34 cellular contexts compared by ENCODE assay signal in genomic region chr17:1898872-1899271, GRCh38.
"Had no signal": no experiment of that assay in that cellular context is flagged by ENCODE, and none has a peak within 500 bp of the region (broad histone marks: within the 10 kb centered on the region; RNA-seq: fewer than 3 reads in every experiment).

No MANE protein-coding gene starts in this region.

- DNase-seq: activated CD4-positive, alpha-beta T cell treated with anti-CD3 and anti-CD28 coated beads for 1 hour; activated CD4-positive, alpha-beta T cell treated with anti-CD3 and anti-CD28 coated beads, Interleukin-2, amount 10 ng/mL, durations not matched to agents 24 days and 14 days; activated CD4-positive, alpha-beta T cell treated with anti-CD3 and anti-CD28 coated beads, Interleukin-2, amount 50 U/mL, for 4 hours; activated CD4-positive, CD25-positive, alpha-beta regulatory T cell; activated CD8-positive, alpha-beta T cell treated with anti-CD3 and anti-CD28 coated beads for 36 hours; activated effector memory CD4-positive, alpha-beta T cell treated with anti-CD3 and anti-CD28 coated beads, Interleukin-2, amount 50 U/mL, for 16 hours; activated naive CD4-positive, alpha-beta T cell; activated naive CD4-positive, alpha-beta T cell treated with anti-CD3 and anti-CD28 coated beads, Interleukin-2, amount 50 U/mL, for 16 hours; activated naive CD8-positive, alpha-beta T cell treated with anti-CD3 and anti-CD28 coated beads for 36 hours; activated T-cell treated with anti-CD3 and anti-CD28 coated beads, Interleukin-2, amount 50 U/mL, for 1 hour; activated T-cell treated with anti-CD3 and anti-CD28 coated beads, Interleukin-2, amount 50 U/mL, for 72 hours; amniotic stem cell; cerebellar nuclear complex; MM.1S; NCI-H1092 treated with DMSO at 0.1 percent for 48 hours; NCI-H146; NCI-H187; NCI-H2029 treated with DMSO at 0.1 percent for 48 hours; NCI-H2107; NCI-H2171; NCI-H226; NCI-H446 treated with DMSO at 0.1 percent for 48 hours; NCI-H524; SHP77 treated with DMSO at 0.1 percent for 48 hours; SW 1271; T-helper 1 cell; T-helper 2 cell; T-helper 9 cell; WERI-Rb-1 had no signal

- H3K27ac ChIP-seq: ascending aorta, KMS-11, SJSA1, WERI-Rb-1 had no signal

- H3K27me3 Mint-ChIP-seq: activated CD8-positive, alpha-beta T cell treated with anti-CD3 and anti-CD28 coated beads for 36 hours; activated naive CD8-positive, alpha-beta T cell treated with anti-CD3 and anti-CD28 coated beads for 36 hours had no signal

- H3K9ac ChIP-seq: KMS-11 had no signal

- H3K27me3 ChIP-seq: ascending aorta, SJSA1 had no signal

- H3K4me1 ChIP-seq: ascending aorta, SJSA1 had no signal

- H3K4me3 ChIP-seq: ascending aorta, SJSA1 had no signal

- H3K4me2 ChIP-seq: KMS-11 had no signal

- H3K9me3 Mint-ChIP-seq: activated CD4-positive, alpha-beta T cell treated with anti-CD3 and anti-CD28 coated beads, Interleukin-2, amount 10 ng/mL, durations not matched to agents 24 days and 14 days; activated CD8-positive, alpha-beta T cell treated with anti-CD3 and anti-CD28 coated beads for 36 hours; activated naive CD8-positive, alpha-beta T cell treated with anti-CD3 and anti-CD28 coated beads for 36 hours; activated T-cell treated with anti-CD3 and anti-CD28 coated beads, Interleukin-2, amount 50 U/mL, for 72 hours; activated T-helper 17 cell treated with anti-CD3 and anti-CD28 coated beads, Interleukin-2, amount 50 U/mL, for 72 hours had no signal

- ATAC-seq: activated CD8-positive, alpha-beta T cell treated with anti-CD3 and anti-CD28 coated beads for 36 hours; activated T-cell treated with anti-CD3 and anti-CD28 coated beads, Interleukin-2, amount 50 U/mL, for 72 hours; activated T-helper 17 cell treated with anti-CD3 and anti-CD28 coated beads, Interleukin-2, amount 50 U/mL, for 72 hours; Panc1 had no signal

- H3K4me3 Mint-ChIP-seq: activated CD4-positive, alpha-beta T cell treated with anti-CD3 and anti-CD28 coated beads, Interleukin-2, amount 10 ng/mL, durations not matched to agents 24 days and 14 days; activated CD8-positive, alpha-beta T cell treated with anti-CD3 and anti-CD28 coated beads for 36 hours; activated naive CD8-positive, alpha-beta T cell treated with anti-CD3 and anti-CD28 coated beads for 36 hours; activated T-cell treated with anti-CD3 and anti-CD28 coated beads, Interleukin-2, amount 50 U/mL, for 72 hours; activated T-helper 17 cell treated with anti-CD3 and anti-CD28 coated beads, Interleukin-2, amount 50 U/mL, for 72 hours had no signal

- H3K27ac Mint-ChIP-seq: activated CD4-positive, alpha-beta T cell treated with anti-CD3 and anti-CD28 coated beads, Interleukin-2, amount 10 ng/mL, durations not matched to agents 24 days and 14 days; activated CD8-positive, alpha-beta T cell treated with anti-CD3 and anti-CD28 coated beads for 36 hours; activated naive CD8-positive, alpha-beta T cell treated with anti-CD3 and anti-CD28 coated beads for 36 hours; activated T-cell treated with anti-CD3 and anti-CD28 coated beads, Interleukin-2, amount 50 U/mL, for 72 hours; activated T-helper 17 cell treated with anti-CD3 and anti-CD28 coated beads, Interleukin-2, amount 50 U/mL, for 72 hours had no signal

- H3K4me1 Mint-ChIP-seq: activated naive CD8-positive, alpha-beta T cell treated with anti-CD3 and anti-CD28 coated beads for 36 hours; activated T-helper 17 cell treated with anti-CD3 and anti-CD28 coated beads, Interleukin-2, amount 50 U/mL, for 72 hours had no signal

- H3K9me3 ChIP-seq: ascending aorta, SJSA1 had no signal
